18 cellular contexts compared by ENCODE assay signal in genomic region chr9:99197124-99197630, GRCh38.
"Had no signal": no experiment of that assay in that cellular context is flagged by ENCODE, and none has a peak within 500 bp of the region (broad histone marks: within the 10 kb centered on the region; RNA-seq: fewer than 3 reads in every experiment).

No MANE protein-coding gene starts in this region.

- H3K4me1 ChIP-seq: esophagus squamous epithelium, heart left ventricle, psoas muscle, spleen, suprapubic skin, upper lobe of right lung had no signal

- H3K36me3 Mint-ChIP-seq: activated naive CD8-positive, alpha-beta T cell had no signal

- H3K27me3 ChIP-seq: esophagus squamous epithelium, heart left ventricle, spleen, suprapubic skin, upper lobe of right lung had no signal

- H3K27ac ChIP-seq: esophagus squamous epithelium, heart left ventricle, psoas muscle, spleen, suprapubic skin, upper lobe of right lung had no signal

- H3K4me3 Mint-ChIP-seq: activated naive CD8-positive, alpha-beta T cell; activated T-cell treated with anti-CD3 and anti-CD28 coated beads, Interleukin-2, amount 50 U/mL, for 4 hours; T-helper 2 cell treated with Interferon-gamma antibody and Interleukin-4, amounts not matched to agents 5 μg/mL and 100 μg/mL, for 36 hours had no signal

- ATAC-seq: activated CD4-positive, CD25-positive, alpha-beta regulatory T cell treated with anti-CD3 and anti-CD28 coated beads, Interleukin-2, amount 50 U/mL, for 24 hours; activated T-cell treated with anti-CD3 and anti-CD28 coated beads, Interleukin-2, amount 50 U/mL, for 4 hours; heart left ventricle; left lobe of liver; psoas muscle; sciatic nerve; upper lobe of right lung had no signal

- H3K4me3 ChIP-seq: esophagus squamous epithelium, heart left ventricle, psoas muscle, spleen, suprapubic skin, upper lobe of right lung had no signal

- H3K27me3 Mint-ChIP-seq: activated naive CD8-positive, alpha-beta T cell had no signal

- H3K9me3 Mint-ChIP-seq: activated T-cell treated with anti-CD3 and anti-CD28 coated beads, Interleukin-2, amount 50 U/mL, for 4 hours; T-helper 2 cell treated with Interferon-gamma antibody and Interleukin-4, amounts not matched to agents 5 μg/mL and 100 μg/mL, for 36 hours had no signal

- H3K27ac Mint-ChIP-seq: activated naive CD8-positive, alpha-beta T cell; T-helper 2 cell treated with Interferon-gamma antibody and Interleukin-4, amounts not matched to agents 5 μg/mL and 100 μg/mL, for 36 hours had no signal

- H3K9me3 ChIP-seq: esophagus squamous epithelium, heart left ventricle, spleen, suprapubic skin, upper lobe of right lung had no signal

- H3K36me3 ChIP-seq: esophagus squamous epithelium, heart left ventricle, spleen, suprapubic skin, upper lobe of right lung had no signal

- DNase-seq: activated CD4-positive, alpha-beta T cell treated with anti-CD3 and anti-CD28 coated beads, Interleukin-2, amount 50 U/mL, for 48 hours; activated gamma-delta T cell; activated T-cell treated with anti-CD3 and anti-CD28 coated beads, Interleukin-2, amount 50 U/mL, for 4 hours; esophagus squamous epithelium; foreskin melanocyte; heart left ventricle; islet precursor cell; psoas muscle; spleen; stimulated activated CD4-positive, alpha-beta T cell treated with anti-CD3 and anti-CD28 coated beads, Interleukin-1b, Interleukin-23, amount 100 ng/mL, for 48 hours; stimulated activated naive CD4-positive, alpha-beta T cell; upper lobe of right lung had no signal
